Comparison of ENCODE assay signal across 23 cellular contexts in genomic region chrX:63635750-63636149, GRCh38.
DNase-seq lines count a peak whose midpoint lies in the region; ATAC-seq and TF ChIP-seq lines count a peak whose summit lies in the region.
"Had no signal": no experiment of that assay in that cellular context is flagged by ENCODE, and none has a peak within 500 bp of the region (broad histone marks: within the 10 kb centered on the region; RNA-seq: fewer than 3 reads in every experiment).

No MANE protein-coding gene starts in this region.

- H3K36me3 ChIP-seq in left ventricle myocardium inferior (peaks cover 9% of the 10 kb centered on the region), tibial artery (peaks cover 0 to 32% (median 21%) of the 10 kb centered on the region in 3 donors), hepatocyte (replicated peaks; ENCODE audit: insufficient read depth, low read depth) (no peaks in the 10 kb centered on the region)
- H3K36me3 ChIP-seq: BE2C had no signal

- TF ChIP-seq CTCF in left ventricle myocardium inferior (IDR thresholded peaks at IDR 0.05; ENCODE audit: borderline replicate concordance) (no peak), tibial artery (IDR thresholded peaks at IDR 0.05) (no peak), hepatocyte (IDR thresholded peaks at IDR 0.05; ENCODE audit: poor library complexity) (no peak)

- 93% methylated on average over 5 of the region's 5 CpGs for WGBS in hepatocyte (ENCODE audit: low lambda C conversion rate, missing lambda C conversion rate)

- H3K4me1 ChIP-seq in left ventricle myocardium inferior (no peaks in the 10 kb centered on the region), tibial artery (no peaks in the 10 kb centered on the region), hepatocyte (ENCODE audit: insufficient read depth) (no peaks in the 10 kb centered on the region)
- H3K4me1 ChIP-seq: BE2C, BLaER1 had no signal

- no peaks in the 10 kb centered on the region for H4K20me1 ChIP-seq in hepatocyte (ENCODE audit: insufficient read depth, poor library complexity, severe bottlenecking)
- H4K20me1 ChIP-seq: BLaER1 had no signal

- intact Hi-C loops in left ventricle myocardium superior (cut with micrococcal nuclease): no loop called here
- intact Hi-C loops in left ventricle myocardium inferior (cut with micrococcal nuclease): no loop called here
- intact Hi-C loops in tibial artery (cut with DNase I; ENCODE audit: low total_unique reads): no loop called here

- no peak overlapping the region for H2AFZ ChIP-seq in hepatocyte

- no peaks in the 10 kb centered on the region for H3K79me2 ChIP-seq in hepatocyte

- H3K27ac ChIP-seq in left ventricle myocardium inferior (replicated peaks): no peak overlapping the region
- H3K27ac ChIP-seq in tibial artery: peak overlapping the region; percentile 37 to 44
- no peak overlapping the region for H3K27ac ChIP-seq in hepatocyte
- H3K27ac ChIP-seq: BLaER1 had no signal

- peaks cover 3% of the 10 kb centered on the region for H3K9me3 ChIP-seq in left ventricle myocardium inferior (replicated peaks)
- H3K9me3 ChIP-seq in tibial artery: peaks cover 0 to 9% (median 8%) of the 10 kb centered on the region in 3 donors
- no peaks in the 10 kb centered on the region for H3K9me3 ChIP-seq in hepatocyte (ENCODE audit: low read depth)
- H3K9me3 ChIP-seq: BE2C had no signal

- H3K4me3 ChIP-seq in left ventricle myocardium inferior: no peak overlapping the region
- no peak overlapping the region for H3K4me3 ChIP-seq in tibial artery
- no peak overlapping the region for H3K4me3 ChIP-seq in hepatocyte
- H3K4me3 ChIP-seq: BLaER1, GM12878 had no signal

- no peak for DNase-seq in left ventricle myocardium superior
- no peak for DNase-seq in left ventricle myocardium inferior
- DNase-seq in myocyte (ENCODE audit: low read depth): peak; percentile 18
- DNase-seq in tibial artery: no peak
- DNase-seq in hepatocyte (ENCODE audit: low spot score): no peak
- no peak for DNase-seq in cerebellar nuclear complex (lab: John Stamatoyannopoulos, UW)
- DNase-seq: 8988T; ACHN; BE2C; C1 segment of cervical spinal cord; CD4-positive, alpha-beta memory T cell; CD4-positive, CD25-positive, alpha-beta regulatory T cell; CD8-positive, alpha-beta memory T cell; COR-L47; DMS 273 treated with DMSO at 0.1 percent for 48 hours; DMS153; DMS53; DMS79; DND-41; EL; GDM1 had no signal

- no peaks in the 10 kb centered on the region for H3K9me2 ChIP-seq in hepatocyte (replicated peaks; ENCODE audit: insufficient read depth)

- no peak overlapping the region for H3K4me2 ChIP-seq in hepatocyte
- H3K4me2 ChIP-seq: BLaER1 had no signal

- peak; percentile 23 for ATAC-seq in left ventricle myocardium superior
- ATAC-seq: GM12878 had no signal

- H3K27me3 ChIP-seq in left ventricle myocardium inferior (ENCODE audit: low read depth) (no peaks in the 10 kb centered on the region), tibial artery (no peaks in the 10 kb centered on the region), hepatocyte (no peaks in the 10 kb centered on the region)
- H3K27me3 ChIP-seq: BE2C, BLaER1 had no signal

Comparison
In these comparisons a context has a peak if more than half of its experiments do, and no peak if none do; other contexts are left out.
1. H3K27ac ChIP-seq: peak in tibial artery (2 of 2); none in left ventricle myocardium inferior (single experiment) and hepatocyte (single experiment).